ENCODE assay signal across 28 cellular contexts in the genomic region with DNA sequence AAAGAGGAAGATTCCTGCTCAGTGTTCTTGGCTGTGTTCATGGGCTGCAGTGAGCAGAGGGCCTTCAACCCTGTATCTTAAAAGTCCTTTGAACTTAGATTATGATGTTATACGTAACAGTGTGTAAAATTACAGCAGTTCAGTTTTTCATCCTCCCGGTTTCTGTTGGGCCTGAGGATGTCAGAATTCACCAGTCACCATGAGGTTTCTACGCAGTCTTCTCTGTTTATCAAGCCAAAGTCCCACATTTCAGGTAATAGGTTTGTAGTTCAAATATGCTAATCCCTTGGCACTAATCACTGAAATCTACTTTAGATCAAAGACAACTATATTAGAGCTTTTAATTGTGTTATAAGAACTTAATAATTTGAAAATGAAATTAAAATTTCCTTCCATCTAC.
"Had no signal": no experiment of that assay in that cellular context is flagged by ENCODE, and none has a peak within 500 bp of the region (broad histone marks: within the 10 kb centered on the region; RNA-seq: fewer than 3 reads in every experiment).

No MANE protein-coding gene starts in this region.

- H3K27ac ChIP-seq: neural progenitor cell, ovary, parathyroid adenoma, psoas muscle, skin epidermis, spleen, suprapubic skin, testis, tibial artery, transverse colon, upper lobe of right lung, uterus had no signal

- H3K9me3 ChIP-seq: ovary, psoas muscle, spleen, suprapubic skin, testis, tibial artery, transverse colon, upper lobe of right lung, uterus had no signal

- H3K9ac ChIP-seq: neural progenitor cell, parathyroid adenoma had no signal

- H2AFZ ChIP-seq: neural progenitor cell, parathyroid adenoma had no signal

- H3K4me2 ChIP-seq: neural progenitor cell, smooth muscle cell had no signal

- H3K4me1 ChIP-seq: neural progenitor cell, parathyroid adenoma, psoas muscle, spleen, suprapubic skin, testis, tibial artery, transverse colon, upper lobe of right lung, uterus had no signal

- ATAC-seq: natural killer cell; psoas muscle; right cardiac atrium; sciatic nerve; stimulated activated memory B cell treated with anti-CD40 and anti-IgM and Interleukin-4, amounts not matched to agents 10 μg/mL and 1 μg/mL and 100 μg/mL, for 72 hours; stimulated activated naive CD8-positive, alpha-beta T cell treated with anti-CD3 and anti-CD28 coated beads, Interleukin-15, amount 100 ng/mL, for 72 hours; stimulated activated naive CD8-positive, alpha-beta T cell treated with anti-CD3 and anti-CD28 coated beads, Interleukin-15, Interleukin-2, amounts not matched to agents 100 U/mL and 50 U/mL, for 24 hours; upper lobe of right lung had no signal

- H3K36me3 ChIP-seq: ovary had no signal

- H3K79me2 ChIP-seq: parathyroid adenoma had no signal

- H3K4me3 ChIP-seq: neural progenitor cell, ovary, psoas muscle, skin epidermis, smooth muscle cell, spleen, suprapubic skin, testis, tibial artery, transverse colon, upper lobe of right lung, uterus had no signal

- H3K27me3 ChIP-seq: neural progenitor cell, ovary, spleen, suprapubic skin, testis, tibial artery, transverse colon, upper lobe of right lung, uterus had no signal

- DNase-seq: natural killer cell; occipital lobe; ovary; posterior cingulate gyrus; psoas muscle; right cardiac atrium; spleen; stimulated activated CD4-positive, alpha-beta T cell treated with anti-CD3 and anti-CD28 coated beads, Interleukin-12 subunit alpha, Interleukin-12 subunit beta, amount 100 ng/mL, for 4 hours; stimulated activated CD4-positive, alpha-beta T cell treated with anti-CD3 and anti-CD28 coated beads, Interleukin-1b, Interleukin-23, amount 100 ng/mL, for 48 hours; stimulated activated CD4-positive, alpha-beta T cell treated with anti-CD3 and anti-CD28 coated beads, Interleukin-4, amount 100 ng/mL, for 1 hour; stimulated activated CD4-positive, alpha-beta T cell treated with anti-CD3 and anti-CD28 coated beads, Interleukin-4, amount 100 ng/mL, for 4 hours; stimulated activated CD8-positive, alpha-beta memory T cell treated with anti-CD3 and anti-CD28 coated beads, Interleukin-4, amount 100 ng/mL, for 48 hours; stimulated activated naive CD4-positive, alpha-beta T cell; stimulated activated naive CD8-positive, alpha-beta T cell treated with anti-CD3 and anti-CD28 coated beads, Interleukin-15, amount 100 ng/mL, for 72 hours; stimulated activated naive CD8-positive, alpha-beta T cell treated with anti-CD3 and anti-CD28 coated beads, Interleukin-15, Interleukin-2, amounts not matched to agents 100 U/mL and 50 U/mL, for 24 hours; substantia nigra; testis; tibial artery; transverse colon; upper lobe of right lung; uterus had no signal
